In the genomic region with DNA sequence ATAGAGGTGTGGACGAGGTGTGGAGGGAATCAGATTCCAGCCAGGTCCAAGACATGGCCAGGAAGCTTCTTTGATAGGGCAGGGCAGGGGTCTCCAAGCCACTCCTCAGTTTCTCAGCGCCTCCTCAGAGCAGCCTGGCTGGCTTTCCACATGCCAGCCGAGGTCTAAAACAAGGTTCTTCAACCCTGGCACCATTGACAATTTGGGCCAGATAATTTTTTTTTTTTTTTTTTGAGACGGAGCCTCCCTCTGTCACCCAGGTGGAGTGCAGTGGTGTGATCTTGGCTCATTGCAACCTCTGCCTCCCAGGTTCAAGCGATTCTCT, we compare ENCODE assay signal across 14 cellular contexts. TPM values are rescaled to one million over a fixed set of nuclear protein-coding genes. Genes with fewer than 3 reads are reported as not detected.
DNase-seq lines count a peak whose midpoint lies in the region; ATAC-seq, FAIRE-seq and TF ChIP-seq lines count a peak whose summit lies in the region.
"Had no signal": no experiment of that assay in that cellular context is flagged by ENCODE, and none has a peak within 500 bp of the region (broad histone marks: within the 10 kb centered on the region; RNA-seq: fewer than 3 reads in every experiment).

No MANE protein-coding gene starts in this region.

- H3K27ac ChIP-seq in HepG2 (ENCODE audit: extremely low read length, insufficient read depth, low read length) (no peak overlapping the region), right lobe of liver (no peak overlapping the region), esophagus muscularis mucosa (replicated peaks in 1 of 4) (peak overlapping the region; percentile 57 to 80 (median 74)), pancreas (peak overlapping the region in 3 of 4 donors; percentile 22 to 85 (median 74))

- TF ChIP-seq POLR2A in HepG2 (IDR thresholded peaks at IDR 0.05; ENCODE audit: insufficient read depth in 1 of 2, low read depth in 2 of 2, low read length in 2 of 2) (no peak), right lobe of liver (IDR thresholded peaks at IDR 0.05) (no peak), esophagus muscularis mucosa (IDR thresholded peaks at IDR 0.05; ENCODE audit: low read depth) (no peak)

- TF ChIP-seq EP300 in HepG2 (IDR thresholded peaks at IDR 0.05; ENCODE audit: low read depth in 2 of 2, low read length in 2 of 2) (no peak), HepG2 (CRISPR knock-in tag; IDR thresholded peaks at IDR 0.05; ENCODE audit: borderline replicate concordance) (no peak), esophagus muscularis mucosa (IDR thresholded peaks at IDR 0.05) (no peak)

- TF ChIP-seq CTCF in HepG2 (CRISPR knock-in tag; IDR thresholded peaks at IDR 0.05), result no peak
- TF ChIP-seq CTCF in right lobe of liver (IDR thresholded peaks at IDR 0.05), result no peak
- TF ChIP-seq CTCF in esophagus muscularis mucosa (IDR thresholded peaks at IDR 0.05), result no peak
- TF ChIP-seq CTCF in pancreas (IDR thresholded peaks at IDR 0.05), result no peak

- H3K27me3 ChIP-seq in HepG2 (ENCODE audit: control insufficient read depth in 1 of 2, insufficient read depth in 2 of 2, low read length in 2 of 2) (0 out of 5 replicates have a peak, but pooled peaks cover 0 to 5% of the 10 kb centered on the region in 2 experiments), right lobe of liver (no peaks in the 10 kb centered on the region), esophagus muscularis mucosa (no peaks in the 10 kb centered on the region), pancreas (no peaks in the 10 kb centered on the region)

- H2AFZ ChIP-seq in HepG2 (ENCODE audit: low read length), result no peak overlapping the region

- DNase-seq in HepG2 (ENCODE audit: low spot score) (no peak), right lobe of liver (no peak), esophagus muscularis mucosa (ENCODE audit: extremely low spot score) (no peak), pancreas (no peak)
- no peak for DNase-seq in stimulated activated CD4-positive, alpha-beta T cell treated with anti-CD3 and anti-CD28 coated beads, Interleukin-2, amount 100 ng/mL, for 48 hours
- no peak for DNase-seq in stimulated activated CD8-positive, alpha-beta memory T cell treated with anti-CD3 and anti-CD28 coated beads, Interleukin-4, amount 100 ng/mL, for 48 hours
- DNase-seq: activated naive CD4-positive, alpha-beta T cell treated with Interleukin-2 at 50 U/mL for 16 hours; Kasumi-1; NCI-H1436 treated with DMSO at 0.1 percent for 48 hours; nucleus accumbens had no signal

- 0 out of 2 replicates have a peak overlapping the region, but pooled peaks have one; percentile 2 for H3K9ac ChIP-seq in HepG2 (ENCODE audit: insufficient read depth, low read depth, low read length)

- FAIRE-seq in HepG2 (lab: Jason Lieb, UNC) (no peak), pancreas (lab: Jason Lieb, UNC) (no peak)
- FAIRE-seq: G401.6 had no signal

- H4K20me1 ChIP-seq in HepG2 (ENCODE audit: insufficient read depth, low read length), result no peaks in the 10 kb centered on the region

- H3K4me2 ChIP-seq in HepG2 (ENCODE audit: low read depth, low read length), result no peak overlapping the region; the same call in 1 of the 2 replicates

- POLR2A ChIA-PET in HepG2 (lab: Yijun Ruan, JAX), result interaction anchor here (0.5 to 1.5 kb wide), 5 partner anchors 11 to 323 kb away, joined by 3 to 4 read pairs (median 3); a partner anchor contains a TSS

- no peak for TF ChIP-seq RAD21 in HepG2 (CRISPR knock-in tag; IDR thresholded peaks at IDR 0.05)

- H3K36me3 ChIP-seq in HepG2 (replicated peaks in 1 of 2; ENCODE audit: control insufficient read depth in 1 of 2, insufficient read depth in 2 of 2, low read length in 2 of 2) (no peaks in the 10 kb centered on the region), right lobe of liver (no peaks in the 10 kb centered on the region), esophagus muscularis mucosa (peaks cover 5 to 26% (median 9%) of the 10 kb centered on the region in 4 donors), pancreas (no peaks in the 10 kb centered on the region)

- BruUV-seq in HepG2 (replicated peaks; lab: Mats Ljungman, UMichigan), result no TSS peak

- in situ Hi-C loops in HepG2 (cut with HindIII; ENCODE audit: extremely low pct_ligation_motif_present, low pct_unique_long_range_greater_than_20kb), result no loop called here

- H3K4me3 ChIP-seq in HepG2 (replicated peaks in 1 of 3; ENCODE audit: insufficient read depth in 1 of 3, low read depth in 2 of 3, low read length in 3 of 3), result no peak overlapping the region
- H3K4me3 ChIP-seq in right lobe of liver, result no peak overlapping the region
- no peak overlapping the region for H3K4me3 ChIP-seq in esophagus muscularis mucosa
- no peak overlapping the region for H3K4me3 ChIP-seq in pancreas

- WGBS in HepG2 (ENCODE audit: low lambda C conversion rate), result 52% methylated on average over 5 of the region's 5 CpGs
- 81% methylated on average over 3 of the region's 5 CpGs for WGBS in right lobe of liver (ENCODE audit: insufficient coverage, low coverage, low lambda C conversion rate, missing lambda C conversion rate)
- 73% methylated on average over 5 of the region's 5 CpGs for WGBS in esophagus muscularis mucosa
- 71 to 73% methylated on average over 5 of the region's 5 CpGs for WGBS in pancreas, 2 donors

- ATAC-seq in HepG2, result no peak
- no peak for ATAC-seq in right lobe of liver
- ATAC-seq in pancreas, result no peak
- no peak for ATAC-seq in GM21717 (IDR thresholded peaks at IDR 0.05; ENCODE audit: unreplicated experiment)
- no peak for ATAC-seq in GM19463 (IDR thresholded peaks at IDR 0.05; ENCODE audit: unreplicated experiment)
- ATAC-seq: WTC11 had no signal

- no peaks in the 10 kb centered on the region for H3K9me3 ChIP-seq in HepG2 (ENCODE audit: low read length)
- no peaks in the 10 kb centered on the region for H3K9me3 ChIP-seq in right lobe of liver
- no peaks in the 10 kb centered on the region for H3K9me3 ChIP-seq in esophagus muscularis mucosa
- H3K9me3 ChIP-seq in pancreas, result no peaks in the 10 kb centered on the region

- H3K4me1 ChIP-seq in HepG2 (ENCODE audit: insufficient read depth, low read length) (peaks cover 32% of the 10 kb centered on the region), right lobe of liver (no peaks in the 10 kb centered on the region), esophagus muscularis mucosa (peaks cover 23 to 38% (median 27%) of the 10 kb centered on the region in 4 donors), pancreas (peaks cover 7 to 24% (median 10%) of the 10 kb centered on the region in 3 donors)

- CTCF ChIA-PET in HepG2 (lab: Yijun Ruan, JAX; ENCODE audit: low intra/inter-chr PET ratio, low total read pairs), result no interaction called here

- H3K79me2 ChIP-seq in HepG2 (ENCODE audit: insufficient read depth, low read length), result no peaks in the 10 kb centered on the region

- intact Hi-C loops in HepG2 (cut with micrococcal nuclease; ENCODE audit: unreplicated experiment), result loop anchor here (5.0 to 10.0 kb wide), 3 partner anchors 52 to 285 kb away; no protein-coding TSS in a partner anchor
- intact Hi-C loops in right lobe of liver (cut with DNase I), result no loop called here
- intact Hi-C loops in esophagus muscularis mucosa (cut with DNase I), result no loop called here
- intact Hi-C loops in pancreas (cut with DNase I), result no loop called here

RNA-seq across cellular contexts. Expression of a gene that starts 21.3 kb away (rescaled TPM):
- total RNA-seq in HepG2 (2016; rRNA removed; fragmentation: Illumina TruSeq; extraction: Trizol), result 40.1 and 55.7 TPM in 2 replicates
- 21.5 and 22.5 TPM in 2 replicates for total RNA-seq in HepG2 (2016; cell fraction: cytosol; rRNA removed; fragmentation: Illumina TruSeq; extraction: Trizol; ENCODE audit: low read depth)
- total RNA-seq in HepG2 (2016; cell fraction: insoluble cytoplasmic fraction; rRNA removed; fragmentation: Illumina TruSeq; extraction: Trizol), result 38.1 and 49.5 TPM in 2 replicates
- 48.4 and 51.3 TPM in 2 replicates for total RNA-seq in HepG2 (2016; cell fraction: membrane; rRNA removed; fragmentation: Illumina TruSeq; extraction: Trizol)
- 20.3 and 20.7 TPM in 2 replicates for total RNA-seq in HepG2 (2016; cell fraction: nucleus; rRNA removed; fragmentation: Illumina TruSeq; extraction: Trizol)
- polyA plus RNA-seq in HepG2 (2011; rRNA removed), result 45.6 and 53.3 TPM in 2 replicates
- polyA plus RNA-seq in HepG2 (2011; cell fraction: cytosol; rRNA removed), result 41.0 and 57.4 TPM in 2 replicates
- 16.8 and 22.7 TPM in 2 replicates for polyA plus RNA-seq in HepG2 (2011; cell fraction: nucleus; rRNA removed)
- polyA plus RNA-seq in HepG2 (2012), result 89.7 and 106 TPM in 2 replicates
- 70.9 and 93.4 TPM in 2 replicates for polyA plus RNA-seq in HepG2 (2016; cell fraction: cytosol; fragmentation: Illumina TruSeq; extraction: Trizol; ENCODE audit: low read depth)
- polyA plus RNA-seq in HepG2 (2016; cell fraction: insoluble cytoplasmic fraction; fragmentation: Illumina TruSeq; extraction: Trizol; ENCODE audit: low read depth), result 148 and 160 TPM in 2 replicates
- polyA plus RNA-seq in HepG2 (2016; cell fraction: membrane; fragmentation: Illumina TruSeq; extraction: Trizol; ENCODE audit: low read depth), result 107 and 129 TPM in 2 replicates
- polyA plus RNA-seq in HepG2 (2016; cell fraction: nucleus; fragmentation: Illumina TruSeq; extraction: Trizol; ENCODE audit: insufficient read depth, low read depth), result 88.7 and 93.2 TPM in 2 replicates
- 12.1 and 18.5 TPM in 2 replicates for polyA minus RNA-seq in HepG2 (2011; rRNA and poly(A)+ RNA removed; ENCODE audit: low replicate concordance)
- polyA minus RNA-seq in HepG2 (2011; cell fraction: cytosol; rRNA and poly(A)+ RNA removed), result 23.5 and 28.2 TPM in 2 replicates
- 9.5 and 11.8 TPM in 2 replicates for polyA minus RNA-seq in HepG2 (2011; cell fraction: nucleus; rRNA and poly(A)+ RNA removed)
- total RNA-seq in right lobe of liver, result 10 to 100 TPM; 21.0 to 40.8 (median 28.3) TPM
- total RNA-seq in esophagus muscularis mucosa, result 100 to 1,000 TPM in 2 of 4 donors, 10 to 100 TPM in 2; 90.8 to 116 (median 100) TPM
- total RNA-seq in pancreas, result 10 to 100 TPM; 28.4 to 57.0 (median 37.2) TPM
- polyA plus RNA-seq in pancreas, result 10 to 100 TPM; 44.1 to 66.3 TPM

RNA-seq across cellular contexts. Expression of a gene that starts 58.0 kb away (rescaled TPM):
- 0.97 and 1.1 TPM in 2 replicates for total RNA-seq in HepG2 (2016; rRNA removed; fragmentation: Illumina TruSeq; extraction: Trizol)
- total RNA-seq in HepG2 (2016; cell fraction: cytosol; rRNA removed; fragmentation: Illumina TruSeq; extraction: Trizol; ENCODE audit: low read depth), result 0.26 and 0.40 TPM in 2 replicates
- total RNA-seq in HepG2 (2016; cell fraction: insoluble cytoplasmic fraction; rRNA removed; fragmentation: Illumina TruSeq; extraction: Trizol), result 0.85 and 1.00 TPM in 2 replicates
- total RNA-seq in HepG2 (2016; cell fraction: membrane; rRNA removed; fragmentation: Illumina TruSeq; extraction: Trizol), result 0.43 and 0.59 TPM in 2 replicates
- total RNA-seq in HepG2 (2016; cell fraction: nucleus; rRNA removed; fragmentation: Illumina TruSeq; extraction: Trizol), result 1.3 and 1.4 TPM in 2 replicates
- polyA plus RNA-seq in HepG2 (2011; rRNA removed), result 2.2 TPM in 2 replicates
- polyA plus RNA-seq in HepG2 (2011; cell fraction: cytosol; rRNA removed), result 0.87 and 0.94 TPM in 2 replicates
- polyA plus RNA-seq in HepG2 (2011; cell fraction: nucleus; rRNA removed), result 5.0 and 6.3 TPM in 2 replicates
- polyA plus RNA-seq in HepG2 (2012), result 0.99 and 1.6 TPM in 2 replicates
- polyA plus RNA-seq in HepG2 (2016; cell fraction: cytosol; fragmentation: Illumina TruSeq; extraction: Trizol; ENCODE audit: low read depth), result 0.21 and 0.25 TPM in 2 replicates
- polyA plus RNA-seq in HepG2 (2016; cell fraction: insoluble cytoplasmic fraction; fragmentation: Illumina TruSeq; extraction: Trizol; ENCODE audit: low read depth), result 1.0 and 1.3 TPM in 2 replicates
- 0.33 and 0.47 TPM in 2 replicates for polyA plus RNA-seq in HepG2 (2016; cell fraction: membrane; fragmentation: Illumina TruSeq; extraction: Trizol; ENCODE audit: low read depth)
- polyA plus RNA-seq in HepG2 (2016; cell fraction: nucleus; fragmentation: Illumina TruSeq; extraction: Trizol; ENCODE audit: insufficient read depth, low read depth), result 4.5 and 5.6 TPM in 2 replicates
- 3.5 and 6.0 TPM in 2 replicates for polyA minus RNA-seq in HepG2 (2011; rRNA and poly(A)+ RNA removed; ENCODE audit: low replicate concordance)
- polyA minus RNA-seq in HepG2 (2011; cell fraction: cytosol; rRNA and poly(A)+ RNA removed), result 0.88 and 1.3 TPM in 2 replicates
- 2.2 and 2.3 TPM in 2 replicates for polyA minus RNA-seq in HepG2 (2011; cell fraction: nucleus; rRNA and poly(A)+ RNA removed)
- 1 to 10 TPM in 5 of 6 experiments, under 1 TPM in 1; 0.99 to 2.0 (median 1.6) TPM for total RNA-seq in right lobe of liver
- total RNA-seq in esophagus muscularis mucosa, result 1 to 10 TPM; 1.7 to 4.2 (median 3.4) TPM
- 1 to 10 TPM; 1.1 to 2.9 (median 1.4) TPM for total RNA-seq in pancreas
- 1 to 10 TPM; 4.2 to 5.7 TPM for polyA plus RNA-seq in pancreas

Comparison
In these comparisons a context has a peak if more than half of its experiments do, and no peak if none do; other contexts are left out.
1. H3K27ac ChIP-seq: peak in esophagus muscularis mucosa (4 of 4) and pancreas (3 of 4); none in HepG2 (single experiment) and right lobe of liver (0 of 3).